1 cellular context compared by ENCODE assay signal in genomic region chr20:38446441-38447209, GRCh38.
TF ChIP-seq lines count a peak whose summit lies in the region.

No MANE protein-coding gene starts in this region.

TF ChIP-seq in HepG2, 621 proteins besides CTCF, POLR2A, EP300 and RAD21 (continued from another document and continues in another):
- TF ChIP-seq, protein P1, sequence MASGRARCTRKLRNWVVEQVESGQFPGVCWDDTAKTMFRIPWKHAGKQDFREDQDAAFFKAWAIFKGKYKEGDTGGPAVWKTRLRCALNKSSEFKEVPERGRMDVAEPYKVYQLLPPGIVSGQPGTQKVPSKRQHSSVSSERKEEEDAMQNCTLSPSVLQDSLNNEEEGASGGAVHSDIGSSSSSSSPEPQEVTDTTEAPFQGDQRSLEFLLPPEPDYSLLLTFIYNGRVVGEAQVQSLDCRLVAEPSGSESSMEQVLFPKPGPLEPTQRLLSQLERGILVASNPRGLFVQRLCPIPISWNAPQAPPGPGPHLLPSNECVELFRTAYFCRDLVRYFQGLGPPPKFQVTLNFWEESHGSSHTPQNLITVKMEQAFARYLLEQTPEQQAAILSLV (CRISPR knock-in tag; IDR thresholded peaks at IDR 0.05; ENCODE audit: borderline replicate concordance) = peak; percentile 99
- TF ChIP-seq NR2F6 (IDR thresholded peaks at IDR 0.05) (0 out of 2 replicates have a peak, but pooled peaks have one; percentile 21), NR2F6 (CRISPR knock-in tag; IDR thresholded peaks at IDR 0.05) (peak; percentile 79), MYC (CRISPR knock-in tag; IDR thresholded peaks at IDR 0.05; ENCODE audit: borderline replicate concordance) (peak; percentile 98), ETS1 (CRISPR knock-in tag; IDR thresholded peaks at IDR 0.05) (no peak), STAT6 (CRISPR knock-in tag; IDR thresholded peaks at IDR 0.05; ENCODE audit: borderline replicate concordance) (peak; percentile 89; the same call in 1 of the 2 replicates), ZNF567 (CRISPR knock-in tag; IDR thresholded peaks at IDR 0.05; ENCODE audit: borderline replicate concordance) (peak; percentile 99), THYN1 (CRISPR knock-in tag; IDR thresholded peaks at IDR 0.05; ENCODE audit: borderline replicate concordance, low read depth) (no peak), FOXO1 (CRISPR knock-in tag; IDR thresholded peaks at IDR 0.05) (peak; percentile 91), FOXC1 (CRISPR knock-in tag; IDR thresholded peaks at IDR 0.05; ENCODE audit: borderline replicate concordance) (peak; percentile 97), ZBTB38 (CRISPR knock-in tag; IDR thresholded peaks at IDR 0.05) (peak; percentile 99), JUN (CRISPR knock-in tag; IDR thresholded peaks at IDR 0.05) (peak; percentile 59), ZZZ3 (CRISPR knock-in tag; IDR thresholded peaks at IDR 0.05; ENCODE audit: borderline replicate concordance) (peak; percentile 100), NBN (conservative IDR thresholded peaks at IDR 0.05) (no peak), ZNF629 (CRISPR knock-in tag; conservative IDR thresholded peaks at IDR 0.05) (peak; percentile 56; the same call in 1 of the 2 replicates), POGZ (CRISPR knock-in tag; IDR thresholded peaks at IDR 0.05) (peak; percentile 100), HOXD1 (CRISPR knock-in tag; IDR thresholded peaks at IDR 0.05) (peak; percentile 93), ATF5 (CRISPR knock-in tag; IDR thresholded peaks at IDR 0.05; ENCODE audit: low read depth) (peak; percentile 96), MYNN (CRISPR knock-in tag; IDR thresholded peaks at IDR 0.05; ENCODE audit: low read depth) (peak; percentile 95), ZNF224 (CRISPR knock-in tag; IDR thresholded peaks at IDR 0.05) (peak; percentile 91; the same call in 1 of the 2 replicates), JUND (CRISPR knock-in tag; IDR thresholded peaks at IDR 0.05) (peak; percentile 71), PBX2 (CRISPR knock-in tag; IDR thresholded peaks at IDR 0.05) (no peak), KDM3A (CRISPR knock-in tag; IDR thresholded peaks at IDR 0.05; ENCODE audit: low read depth) (peak; percentile 100), KLF6 (CRISPR knock-in tag; IDR thresholded peaks at IDR 0.05) (peak; percentile 98), CSRNP2 (CRISPR knock-in tag; conservative IDR thresholded peaks at IDR 0.05; ENCODE audit: low read depth) (no peak), TP53 (CRISPR knock-in tag; conservative IDR thresholded peaks at IDR 0.05) (peak; percentile 91; the same call in 1 of the 2 replicates), KLF9 (CRISPR knock-in tag; IDR thresholded peaks at IDR 0.05; ENCODE audit: low read depth) (peak; percentile 76), ZNF891 (CRISPR knock-in tag; IDR thresholded peaks at IDR 0.05) (peak; percentile 98), ZNF263 (CRISPR knock-in tag; IDR thresholded peaks at IDR 0.05) (peak; percentile 82), ELK4 (CRISPR knock-in tag; IDR thresholded peaks at IDR 0.05; ENCODE audit: borderline replicate concordance) (peak; percentile 79; the same call in 1 of the 2 replicates), ZNF326 (CRISPR knock-in tag; IDR thresholded peaks at IDR 0.05; ENCODE audit: borderline replicate concordance) (no peak), ZNF557 (CRISPR knock-in tag; IDR thresholded peaks at IDR 0.05) (peak; percentile 96; the same call in 1 of the 2 replicates), ZNF672 (CRISPR knock-in tag; IDR thresholded peaks at IDR 0.05) (no peak), NKX3-1 (CRISPR knock-in tag; IDR thresholded peaks at IDR 0.05) (peak; percentile 97), ZBTB10 (CRISPR knock-in tag; IDR thresholded peaks at IDR 0.05; ENCODE audit: borderline replicate concordance) (peak; percentile 93; the same call in 1 of the 2 replicates), MAFF (IDR thresholded peaks at IDR 0.05; ENCODE audit: low read depth, low read length) (no peak; the same call in 1 of the 2 replicates), NR2C2 (CRISPR knock-in tag; IDR thresholded peaks at IDR 0.05; ENCODE audit: borderline replicate concordance) (peak; percentile 72), ZNF737 (CRISPR knock-in tag; IDR thresholded peaks at IDR 0.05; ENCODE audit: borderline replicate concordance) (peak; percentile 93), MATR3 (CRISPR knock-in tag; IDR thresholded peaks at IDR 0.05) (no peak), SIN3A (IDR thresholded peaks at IDR 0.05; ENCODE audit: borderline replicate concordance, low read depth, low read length) (peak; percentile 98), DRAP1 (CRISPR knock-in tag; IDR thresholded peaks at IDR 0.05) (peak; percentile 89), GATAD2A (CRISPR knock-in tag; IDR thresholded peaks at IDR 0.05) (peak; percentile 92), FOSL1 (CRISPR knock-in tag; IDR thresholded peaks at IDR 0.05; ENCODE audit: borderline replicate concordance) (peak; percentile 49; the same call in 1 of the 2 replicates), SKI (IDR thresholded peaks at IDR 0.05; ENCODE audit: partially characterized antibody) (peak; percentile 93)
- TF ChIP-seq, protein P2, sequence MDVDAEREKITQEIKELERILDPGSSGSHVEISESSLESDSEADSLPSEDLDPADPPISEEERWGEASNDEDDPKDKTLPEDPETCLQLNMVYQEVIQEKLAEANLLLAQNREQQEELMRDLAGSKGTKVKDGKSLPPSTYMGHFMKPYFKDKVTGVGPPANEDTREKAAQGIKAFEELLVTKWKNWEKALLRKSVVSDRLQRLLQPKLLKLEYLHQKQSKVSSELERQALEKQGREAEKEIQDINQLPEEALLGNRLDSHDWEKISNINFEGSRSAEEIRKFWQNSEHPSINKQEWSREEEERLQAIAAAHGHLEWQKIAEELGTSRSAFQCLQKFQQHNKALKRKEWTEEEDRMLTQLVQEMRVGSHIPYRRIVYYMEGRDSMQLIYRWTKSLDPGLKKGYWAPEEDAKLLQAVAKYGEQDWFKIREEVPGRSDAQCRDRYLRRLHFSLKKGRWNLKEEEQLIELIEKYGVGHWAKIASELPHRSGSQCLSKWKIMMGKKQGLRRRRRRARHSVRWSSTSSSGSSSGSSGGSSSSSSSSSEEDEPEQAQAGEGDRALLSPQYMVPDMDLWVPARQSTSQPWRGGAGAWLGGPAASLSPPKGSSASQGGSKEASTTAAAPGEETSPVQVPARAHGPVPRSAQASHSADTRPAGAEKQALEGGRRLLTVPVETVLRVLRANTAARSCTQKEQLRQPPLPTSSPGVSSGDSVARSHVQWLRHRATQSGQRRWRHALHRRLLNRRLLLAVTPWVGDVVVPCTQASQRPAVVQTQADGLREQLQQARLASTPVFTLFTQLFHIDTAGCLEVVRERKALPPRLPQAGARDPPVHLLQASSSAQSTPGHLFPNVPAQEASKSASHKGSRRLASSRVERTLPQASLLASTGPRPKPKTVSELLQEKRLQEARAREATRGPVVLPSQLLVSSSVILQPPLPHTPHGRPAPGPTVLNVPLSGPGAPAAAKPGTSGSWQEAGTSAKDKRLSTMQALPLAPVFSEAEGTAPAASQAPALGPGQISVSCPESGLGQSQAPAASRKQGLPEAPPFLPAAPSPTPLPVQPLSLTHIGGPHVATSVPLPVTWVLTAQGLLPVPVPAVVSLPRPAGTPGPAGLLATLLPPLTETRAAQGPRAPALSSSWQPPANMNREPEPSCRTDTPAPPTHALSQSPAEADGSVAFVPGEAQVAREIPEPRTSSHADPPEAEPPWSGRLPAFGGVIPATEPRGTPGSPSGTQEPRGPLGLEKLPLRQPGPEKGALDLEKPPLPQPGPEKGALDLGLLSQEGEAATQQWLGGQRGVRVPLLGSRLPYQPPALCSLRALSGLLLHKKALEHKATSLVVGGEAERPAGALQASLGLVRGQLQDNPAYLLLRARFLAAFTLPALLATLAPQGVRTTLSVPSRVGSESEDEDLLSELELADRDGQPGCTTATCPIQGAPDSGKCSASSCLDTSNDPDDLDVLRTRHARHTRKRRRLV (CRISPR knock-in tag; IDR thresholded peaks at IDR 0.05) = peak; percentile 72; the same call in 1 of the 2 replicates
- TF ChIP-seq, protein P3, sequence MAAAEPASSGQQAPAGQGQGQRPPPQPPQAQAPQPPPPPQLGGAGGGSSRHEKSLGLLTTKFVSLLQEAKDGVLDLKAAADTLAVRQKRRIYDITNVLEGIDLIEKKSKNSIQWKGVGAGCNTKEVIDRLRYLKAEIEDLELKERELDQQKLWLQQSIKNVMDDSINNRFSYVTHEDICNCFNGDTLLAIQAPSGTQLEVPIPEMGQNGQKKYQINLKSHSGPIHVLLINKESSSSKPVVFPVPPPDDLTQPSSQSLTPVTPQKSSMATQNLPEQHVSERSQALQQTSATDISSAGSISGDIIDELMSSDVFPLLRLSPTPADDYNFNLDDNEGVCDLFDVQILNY (CRISPR knock-in tag; conservative IDR thresholded peaks at IDR 0.05) = peak; percentile 84
